In genomic region chrX:88244066-88244465, GRCh38 we compare ENCODE assay signal across 1 cellular context.
TF ChIP-seq lines count a peak whose summit lies in the region.

No MANE protein-coding gene starts in this region.

TF ChIP-seq in GM23338, 12 proteins besides CTCF, POLR2A, EP300 and RAD21:
- 0 out of 2 replicates have a peak, but pooled peaks have one; percentile 13 for TF ChIP-seq ZNF462 (CRISPR knock-in tag; IDR thresholded peaks at IDR 0.05)
- no peak for TF ChIP-seq STAT1 (IDR thresholded peaks at IDR 0.05; ENCODE audit: unreplicated experiment)
- TF ChIP-seq, protein P1, sequence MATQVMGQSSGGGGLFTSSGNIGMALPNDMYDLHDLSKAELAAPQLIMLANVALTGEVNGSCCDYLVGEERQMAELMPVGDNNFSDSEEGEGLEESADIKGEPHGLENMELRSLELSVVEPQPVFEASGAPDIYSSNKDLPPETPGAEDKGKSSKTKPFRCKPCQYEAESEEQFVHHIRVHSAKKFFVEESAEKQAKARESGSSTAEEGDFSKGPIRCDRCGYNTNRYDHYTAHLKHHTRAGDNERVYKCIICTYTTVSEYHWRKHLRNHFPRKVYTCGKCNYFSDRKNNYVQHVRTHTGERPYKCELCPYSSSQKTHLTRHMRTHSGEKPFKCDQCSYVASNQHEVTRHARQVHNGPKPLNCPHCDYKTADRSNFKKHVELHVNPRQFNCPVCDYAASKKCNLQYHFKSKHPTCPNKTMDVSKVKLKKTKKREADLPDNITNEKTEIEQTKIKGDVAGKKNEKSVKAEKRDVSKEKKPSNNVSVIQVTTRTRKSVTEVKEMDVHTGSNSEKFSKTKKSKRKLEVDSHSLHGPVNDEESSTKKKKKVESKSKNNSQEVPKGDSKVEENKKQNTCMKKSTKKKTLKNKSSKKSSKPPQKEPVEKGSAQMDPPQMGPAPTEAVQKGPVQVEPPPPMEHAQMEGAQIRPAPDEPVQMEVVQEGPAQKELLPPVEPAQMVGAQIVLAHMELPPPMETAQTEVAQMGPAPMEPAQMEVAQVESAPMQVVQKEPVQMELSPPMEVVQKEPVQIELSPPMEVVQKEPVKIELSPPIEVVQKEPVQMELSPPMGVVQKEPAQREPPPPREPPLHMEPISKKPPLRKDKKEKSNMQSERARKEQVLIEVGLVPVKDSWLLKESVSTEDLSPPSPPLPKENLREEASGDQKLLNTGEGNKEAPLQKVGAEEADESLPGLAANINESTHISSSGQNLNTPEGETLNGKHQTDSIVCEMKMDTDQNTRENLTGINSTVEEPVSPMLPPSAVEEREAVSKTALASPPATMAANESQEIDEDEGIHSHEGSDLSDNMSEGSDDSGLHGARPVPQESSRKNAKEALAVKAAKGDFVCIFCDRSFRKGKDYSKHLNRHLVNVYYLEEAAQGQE (IDR thresholded peaks at IDR 0.05; ENCODE audit: unreplicated experiment): no peak
- TF ChIP-seq NANOG (IDR thresholded peaks at IDR 0.05; ENCODE audit: borderline replicate concordance): peak; percentile 61; the same call in 1 of the 2 replicates
